In genomic region chr1:51517361-51518032, GRCh38 we compare ENCODE assay signal across 8 cellular contexts. TPM values are rescaled to one million over a fixed set of nuclear protein-coding genes. Genes with fewer than 3 reads are reported as not detected.
DNase-seq lines count a peak whose midpoint lies in the region; ATAC-seq and TF ChIP-seq lines count a peak whose summit lies in the region.

No MANE protein-coding gene starts in this region.

- H3K4me3 ChIP-seq in mucosa of descending colon: peak overlapping the region; percentile 67

- TF ChIP-seq CTCF in mucosa of descending colon (IDR thresholded peaks at IDR 0.05): no peak

- no peaks in the 10 kb centered on the region for H3K36me3 ChIP-seq in mucosa of descending colon (ENCODE audit: low read depth)

- peaks cover 36% of the 10 kb centered on the region for H3K4me1 ChIP-seq in mucosa of descending colon (ENCODE audit: low read depth)

- peak; percentile 23 for DNase-seq in EH (ENCODE audit: low read depth)
- DNase-seq in NCI-H69 (lab: John Stamatoyannopoulos, UW): peak; percentile 17
- peak; percentile 3 for DNase-seq in cerebellum (ENCODE audit: low spot score)
- no peak for DNase-seq in mucosa of descending colon
- no peak for DNase-seq in activated effector memory CD4-positive, alpha-beta T cell treated with Interleukin-2 at 50 U/mL for 16 hours
- no peak for DNase-seq in GF-D8 (lab: John Stamatoyannopoulos, UW)
- DNase-seq in kidney glomerular epithelial cell (lab: John Stamatoyannopoulos, UW): no peak

- H3K9me3 ChIP-seq in mucosa of descending colon: no peaks in the 10 kb centered on the region

- ATAC-seq in mucosa of descending colon (no peak), GM21737 (IDR thresholded peaks at IDR 0.05; ENCODE audit: unreplicated experiment) (no peak)

- intact Hi-C loops in mucosa of descending colon (cut with DNase I, micrococcal nuclease): no loop called here

RNA-seq across cellular contexts. Expression of gene EPS15, which starts 1.6 kb away (rescaled TPM):
- 99.0 TPM for total RNA-seq in cerebellum
- 10 to 100 TPM; 50.0 to 85.5 (median 54.0) TPM for total RNA-seq in mucosa of descending colon

Comparison
In these comparisons a context has a peak if more than half of its experiments do, and no peak if none do; other contexts are left out.
1. DNase-seq: peak in EH (single experiment), NCI-H69 (single experiment) and cerebellum (single experiment); none in mucosa of descending colon (0 of 3), activated effector memory CD4-positive, alpha-beta T cell treated with Interleukin-2 at 50 U/mL for 16 hours (single experiment), GF-D8 (single experiment) and kidney glomerular epithelial cell (single experiment).